ENCODE assay signal across 1 cellular context in the genomic region with DNA sequence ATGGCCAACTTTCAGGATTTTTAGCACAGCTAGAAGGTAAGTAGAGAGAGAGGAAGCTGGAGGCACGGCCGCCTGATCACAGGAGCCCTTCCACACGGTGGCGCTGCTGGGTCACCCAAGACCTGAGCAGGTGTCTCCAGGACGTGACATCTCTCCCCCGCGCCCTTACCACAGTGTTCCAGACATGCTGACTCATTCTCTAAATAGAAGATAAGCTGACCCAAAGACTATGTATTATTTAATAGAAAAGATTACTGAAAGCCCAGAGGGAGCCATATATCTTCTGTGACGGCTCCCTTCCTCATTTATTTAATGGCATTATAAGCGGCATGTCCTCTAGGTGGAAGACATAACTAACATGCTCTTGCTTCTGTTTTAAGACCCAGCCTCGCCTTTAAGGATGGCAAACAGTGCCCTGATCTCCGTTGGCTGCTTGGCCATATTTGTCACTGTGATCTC.
A peak's percentile ranks its signal among the peaks of the same experiment; 100 is the strongest.
TF ChIP-seq lines count a peak whose summit lies in the region.

No MANE protein-coding gene starts in this region.

TF ChIP-seq in K562, 482 proteins besides CTCF, POLR2A, EP300 and RAD21 (continued from another document):
- TF ChIP-seq XRCC5 (IDR thresholded peaks at IDR 0.05; ENCODE audit: low read depth, low read length) (0 out of 2 replicates have a peak, but pooled peaks have one; percentile 67), SNAPC5 (CRISPR knock-in tag; IDR thresholded peaks at IDR 0.05) (no peak), NFE2L1 (tag; IDR thresholded peaks at IDR 0.05; ENCODE audit: borderline replicate concordance, low read depth) (peak; percentile 86), CCNT2 (IDR thresholded peaks at IDR 0.05; ENCODE audit: borderline replicate concordance, extremely low read depth, insufficient read length, low read depth, low read length) (peak; percentile 85), SMAD1 (IDR thresholded peaks at IDR 0.05; ENCODE audit: low read depth, low read length, partially characterized antibody) (peak; percentile 45), HMGN3 (IDR thresholded peaks at IDR 0.05; ENCODE audit: borderline replicate concordance, extremely low read depth, insufficient read length, low read depth, low read length) (peak; percentile 82), TFAP4 (CRISPR knock-in tag; IDR thresholded peaks at IDR 0.05; ENCODE audit: borderline replicate concordance) (peak; percentile 86), ZNF146 (CRISPR knock-in tag; IDR thresholded peaks at IDR 0.05; ENCODE audit: unreplicated experiment) (no peak), NR3C1 (CRISPR knock-in tag; IDR thresholded peaks at IDR 0.05) (no peak), FOS (IDR thresholded peaks at IDR 0.05; ENCODE audit: extremely low read depth, insufficient read length) (peak; percentile 33), BACH1 (tag; IDR thresholded peaks at IDR 0.05) (peak; percentile 99), RBM25 (IDR thresholded peaks at IDR 0.05; ENCODE audit: low read depth, low read length, severe bottlenecking) (no peak), CCAR2 (IDR thresholded peaks at IDR 0.05; ENCODE audit: low read depth, low read length) (no peak), SMAD3 (CRISPR knock-in tag; conservative IDR thresholded peaks at IDR 0.05) (0 out of 2 replicates have a peak, but pooled peaks have one; percentile 26), SMARCB1 (IDR thresholded peaks at IDR 0.05; ENCODE audit: insufficient read length, low read depth) (no peak), POLR2AphosphoS5 (IDR thresholded peaks at IDR 0.05; ENCODE audit: control insufficient read depth, insufficient read depth, low read depth, low read length) (peak; percentile 37; the same call in 1 of the 2 replicates), CC2D1A (IDR thresholded peaks at IDR 0.05) (0 out of 2 replicates have a peak, but pooled peaks have one; percentile 69), TARDBP (IDR thresholded peaks at IDR 0.05) (peak; percentile 17; the same call in 1 of the 2 replicates), CUX1 (CRISPR knock-in tag; IDR thresholded peaks at IDR 0.05) (no peak), HDAC8 (tag; IDR thresholded peaks at IDR 0.05) (no peak), MCM7 (IDR thresholded peaks at IDR 0.05) (no peak), RNF2 (IDR thresholded peaks at IDR 0.05) (peak; percentile 46; the same call in 1 of the 2 replicates), STAG1 (CRISPR knock-in tag; IDR thresholded peaks at IDR 0.05; ENCODE audit: borderline replicate concordance) (no peak; the same call in 1 of the 2 replicates), TEAD1 (CRISPR knock-in tag; IDR thresholded peaks at IDR 0.05) (no peak; a peak in 1 of 4 replicates), ZNF707 (CRISPR knock-in tag; conservative IDR thresholded peaks at IDR 0.05) (no peak), ESRRA (IDR thresholded peaks at IDR 0.05; ENCODE audit: borderline replicate concordance, low read depth) (peak; percentile 76; the same call in 1 of the 2 replicates), DACH1 (IDR thresholded peaks at IDR 0.05; ENCODE audit: partially characterized antibody) (peak; percentile 56), ID3 (CRISPR knock-in tag; IDR thresholded peaks at IDR 0.05) (no peak), ID3 (tag; IDR thresholded peaks at IDR 0.05) (no peak), ATF3 (IDR thresholded peaks at IDR 0.05) (peak; percentile 86), ATF3 (CRISPR knock-in tag; conservative IDR thresholded peaks at IDR 0.05) (peak; percentile 65; the same call in 1 of the 2 replicates), FOSL1 (tag; conservative IDR thresholded peaks at IDR 0.05) (peak; percentile 96), ARID3A (IDR thresholded peaks at IDR 0.05; ENCODE audit: borderline replicate concordance, low read depth, low read length) (peak; percentile 93), SNIP1 (IDR thresholded peaks at IDR 0.05; ENCODE audit: low read depth) (no peak)
- TF ChIP-seq, protein P1, sequence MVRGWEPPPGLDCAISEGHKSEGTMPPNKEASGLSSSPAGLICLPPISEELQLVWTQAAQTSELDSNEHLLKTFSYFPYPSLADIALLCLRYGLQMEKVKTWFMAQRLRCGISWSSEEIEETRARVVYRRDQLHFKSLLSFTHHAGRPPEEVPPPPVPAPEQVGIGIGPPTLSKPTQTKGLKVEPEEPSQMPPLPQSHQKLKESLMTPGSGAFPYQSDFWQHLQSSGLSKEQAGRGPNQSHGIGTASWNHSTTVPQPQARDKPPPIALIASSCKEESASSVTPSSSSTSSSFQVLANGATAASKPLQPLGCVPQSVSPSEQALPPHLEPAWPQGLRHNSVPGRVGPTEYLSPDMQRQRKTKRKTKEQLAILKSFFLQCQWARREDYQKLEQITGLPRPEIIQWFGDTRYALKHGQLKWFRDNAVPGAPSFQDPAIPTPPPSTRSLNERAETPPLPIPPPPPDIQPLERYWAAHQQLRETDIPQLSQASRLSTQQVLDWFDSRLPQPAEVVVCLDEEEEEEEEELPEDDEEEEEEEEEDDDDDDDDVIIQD (CRISPR knock-in tag; IDR thresholded peaks at IDR 0.05), result no peak
